25 cellular contexts compared by ENCODE assay signal in the genomic region with DNA sequence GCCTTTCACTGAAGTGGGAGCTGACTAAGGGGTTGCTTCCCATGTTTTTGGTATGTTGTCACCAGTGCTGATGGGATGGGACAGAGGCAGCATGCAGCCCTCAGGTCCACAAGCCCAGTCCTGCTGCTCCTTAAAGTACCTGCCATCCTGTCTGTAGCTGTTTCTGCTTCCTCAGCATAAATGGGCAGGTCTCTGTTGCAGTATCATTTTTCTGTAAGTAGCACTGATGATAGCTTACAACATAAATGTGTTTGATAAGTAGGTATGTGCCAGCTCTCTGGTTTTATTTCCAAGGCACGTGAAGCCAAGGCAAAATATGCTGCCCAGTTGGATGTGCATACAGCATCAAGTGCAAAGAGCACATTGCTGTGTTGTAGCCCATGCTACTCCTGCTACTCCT.
"Had no signal": no experiment of that assay in that cellular context is flagged by ENCODE, and none has a peak within 500 bp of the region (broad histone marks: within the 10 kb centered on the region; RNA-seq: fewer than 3 reads in every experiment).

No MANE protein-coding gene starts in this region.

- FAIRE-seq: astrocyte had no signal

- H3K9me3 Mint-ChIP-seq: activated CD8-positive, alpha-beta T cell treated with anti-CD3 and anti-CD28 coated beads for 36 hours; activated naive CD4-positive, alpha-beta T cell treated with anti-CD3 and anti-CD28 coated beads, Interleukin-2, amount 50 U/mL, for 72 hours; activated naive CD8-positive, alpha-beta T cell treated with anti-CD3 and anti-CD28 coated beads, Interleukin-2, amount 50 U/mL, for 24 hours; brain; central memory CD8-positive, alpha-beta T cell had no signal

- H3K4me3 ChIP-seq: SK-N-MC had no signal

- H3K4me3 Mint-ChIP-seq: activated CD4-positive, alpha-beta T cell treated with anti-CD3 and anti-CD28 coated beads for 36 hours; activated CD8-positive, alpha-beta T cell treated with anti-CD3 and anti-CD28 coated beads for 36 hours; activated naive CD8-positive, alpha-beta T cell treated with anti-CD3 and anti-CD28 coated beads, Interleukin-2, amount 50 U/mL, for 24 hours; brain; central memory CD8-positive, alpha-beta T cell had no signal

- DNase-seq: activated CD4-positive, alpha-beta T cell treated with anti-CD3 and anti-CD28 coated beads for 36 hours; activated CD4-positive, alpha-beta T cell treated with anti-CD3 and anti-CD28 coated beads, Interleukin-2, amount 50 U/mL, for 1 hour; activated CD8-positive, alpha-beta memory T cell treated with anti-CD3 and anti-CD28 coated beads, Interleukin-2, amount 50 U/mL, for 4 hours; activated CD8-positive, alpha-beta T cell treated with anti-CD3 and anti-CD28 coated beads for 36 hours; activated naive CD4-positive, alpha-beta T cell treated with Interleukin-2 at 50 U/mL for 16 hours; activated naive CD8-positive, alpha-beta T cell treated with anti-CD3 and anti-CD28 coated beads, Interleukin-2, amount 50 U/mL, for 24 hours; activated T-cell treated with anti-CD3 and anti-CD28 coated beads, Interleukin-2, amount 50 U/mL, for 1 hour; amygdala; Kasumi-1; KBM-7; NCI-H1105 treated with DMSO at 0.1 percent for 48 hours; NCI-H1436 treated with DMSO at 0.1 percent for 48 hours; NCI-H187; NCI-H2081; NCI-H446; NCI-H524; NCI-H748 treated with DMSO at 0.1 percent for 48 hours; T-helper 1 cell; WERI-Rb-1 had no signal

- H3K36me3 ChIP-seq: WERI-Rb-1 had no signal

- H3K27ac Mint-ChIP-seq: activated CD4-positive, alpha-beta T cell treated with anti-CD3 and anti-CD28 coated beads for 36 hours; activated CD8-positive, alpha-beta T cell treated with anti-CD3 and anti-CD28 coated beads for 36 hours; activated naive CD4-positive, alpha-beta T cell treated with anti-CD3 and anti-CD28 coated beads, Interleukin-2, amount 50 U/mL, for 72 hours; activated naive CD8-positive, alpha-beta T cell treated with anti-CD3 and anti-CD28 coated beads, Interleukin-2, amount 50 U/mL, for 24 hours had no signal

- H3K27me3 Mint-ChIP-seq: activated CD4-positive, alpha-beta T cell treated with anti-CD3 and anti-CD28 coated beads for 36 hours; activated CD8-positive, alpha-beta T cell treated with anti-CD3 and anti-CD28 coated beads for 36 hours; activated naive CD8-positive, alpha-beta T cell treated with anti-CD3 and anti-CD28 coated beads, Interleukin-2, amount 50 U/mL, for 24 hours; brain; central memory CD8-positive, alpha-beta T cell had no signal

- H3K27ac ChIP-seq: SK-N-MC, WERI-Rb-1 had no signal

- ATAC-seq: activated CD4-positive, alpha-beta T cell treated with anti-CD3 and anti-CD28 coated beads for 36 hours; activated CD8-positive, alpha-beta T cell treated with anti-CD3 and anti-CD28 coated beads for 36 hours; activated naive CD4-positive, alpha-beta T cell treated with anti-CD3 and anti-CD28 coated beads, Interleukin-2, amount 50 U/mL, for 72 hours; activated naive CD8-positive, alpha-beta T cell treated with anti-CD3 and anti-CD28 coated beads, Interleukin-2, amount 50 U/mL, for 24 hours; Right ventricle myocardium inferior had no signal
